ENCODE assay signal across 25 cellular contexts in the genomic region with DNA sequence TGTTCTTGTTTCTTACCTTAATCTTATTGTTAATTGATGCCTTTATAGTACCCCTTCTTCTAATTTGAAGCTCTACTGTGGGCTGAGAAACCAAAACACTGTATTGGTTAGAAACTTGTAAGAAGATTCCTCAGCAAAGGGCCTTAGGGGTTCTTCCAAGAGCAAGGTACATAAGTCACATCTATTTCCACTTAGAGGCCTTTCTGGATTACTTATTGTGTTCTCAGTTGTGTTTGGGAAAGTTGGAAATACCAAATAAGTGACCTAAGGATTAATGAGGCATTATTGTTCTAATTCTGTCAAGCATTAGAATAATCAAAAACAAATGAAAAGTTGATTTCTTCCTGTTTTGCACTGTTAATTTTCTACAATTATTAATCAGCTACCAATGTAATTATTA.
"Had no signal": no experiment of that assay in that cellular context is flagged by ENCODE, and none has a peak within 500 bp of the region (broad histone marks: within the 10 kb centered on the region; RNA-seq: fewer than 3 reads in every experiment).

No MANE protein-coding gene starts in this region.

- H3K4me1 ChIP-seq: SJSA1 had no signal

- H3K9me3 ChIP-seq: MG63, SJSA1 had no signal

- H3K27ac ChIP-seq: SJSA1, SK-N-MC had no signal

- DNase-seq: IMR-90, Karpas-422, KG1, MG63, NCI-H1092, NCI-H1105 treated with DMSO at 0.1 percent for 48 hours, NCI-H1417 treated with DMSO at 0.1 percent for 48 hours, NCI-H146, NCI-H1694 treated with DMSO at 0.1 percent for 48 hours, NCI-H1930, NCI-H2081, NCI-H2107, NCI-H2227 treated with DMSO at 0.1 percent for 48 hours, NCI-H446, NCI-H510A, NCI-H524 treated with DMSO at 0.1 percent for 48 hours, NCI-H69, NCI-H774, Right ventricle myocardium superior, RPMI8226, SIG-M5 had no signal

- FAIRE-seq: HepG2, RCC 7860 had no signal

- H3K4me3 ChIP-seq: MG63, SJSA1, SK-N-MC had no signal

- ATAC-seq: HepG2 had no signal

- H3K36me3 ChIP-seq: MG63, SJSA1 had no signal

- H3K27me3 ChIP-seq: MG63 had no signal
